8 cellular contexts compared by ENCODE assay signal in the genomic region with DNA sequence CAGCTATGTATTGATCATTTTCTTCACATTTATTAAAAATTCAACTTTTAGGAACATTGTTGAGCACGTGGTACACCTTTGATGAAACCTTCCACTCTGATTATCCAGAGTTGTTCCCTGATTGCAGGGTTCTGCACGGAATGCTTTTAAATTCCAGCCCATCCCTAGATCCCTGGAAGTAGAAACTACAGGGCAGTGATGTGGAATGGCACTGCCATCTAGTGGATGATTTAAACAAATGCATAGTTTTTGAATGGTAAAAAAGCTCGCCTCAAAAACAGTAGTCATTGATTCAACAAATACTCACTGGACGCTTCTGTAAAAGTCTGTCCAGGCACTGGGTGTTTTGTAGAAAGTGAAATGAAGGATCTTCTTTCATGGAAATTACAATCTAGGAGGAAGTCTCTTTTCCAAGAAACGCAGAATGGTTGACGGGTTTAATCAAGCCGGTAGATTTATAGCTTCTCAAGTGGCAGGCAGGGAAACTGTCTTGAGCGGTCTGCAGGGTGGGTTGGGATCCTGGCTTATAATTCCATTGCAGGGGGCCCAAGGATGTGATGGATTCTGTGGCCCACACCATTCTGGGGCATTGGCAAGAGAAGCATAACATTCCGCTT.
DNase-seq lines count a peak whose midpoint lies in the region; ATAC-seq and TF ChIP-seq lines count a peak whose summit lies in the region.

No MANE protein-coding gene starts in this region.

- H3K4me1 Mint-ChIP-seq in GM23338, result peaks cover 29% of the 10 kb centered on the region

- H3K27me3 Mint-ChIP-seq in GM23338 (ENCODE audit: insufficient read depth, low read depth, poor library complexity), result peaks cover 9% of the 10 kb centered on the region

- H3K27ac ChIP-seq in GM23338 (ENCODE audit: low read depth), result no peak overlapping the region
- H3K27ac ChIP-seq in uterus, result no peak overlapping the region

- no peaks in the 10 kb centered on the region for H3K9me3 ChIP-seq in uterus

- H3K4me3 ChIP-seq in GM23338 (no peak overlapping the region), cardiac fibroblast (replicated peaks in 1 of 2; ENCODE audit: low read depth in 2 of 2, low read length in 2 of 2) (no peak overlapping the region), uterus (no peak overlapping the region)

- H3K9me2 ChIP-seq in GM23338 (ENCODE audit: insufficient read depth), result no peaks in the 10 kb centered on the region

- ATAC-seq in GM23338 (peak; percentile 91), HG03432 (IDR thresholded peaks at IDR 0.05; ENCODE audit: unreplicated experiment) (no peak)

- 0 out of 2 replicates have a peak, but pooled peaks cover 4% of the 10 kb centered on the region for H3F3A ChIP-seq in GM23338 (replicated peaks; ENCODE audit: low read depth)

- no peaks in the 10 kb centered on the region for H3K27me3 ChIP-seq in GM23338 (ENCODE audit: insufficient read depth)
- H3K27me3 ChIP-seq in uterus, result no peaks in the 10 kb centered on the region

- intact Hi-C loops in uterus (cut with DNase I; ENCODE audit: low total_unique reads), result no loop called here

- H3K4me1 ChIP-seq in GM23338 (ENCODE audit: insufficient read depth) (peaks cover 4% of the 10 kb centered on the region), uterus (no peaks in the 10 kb centered on the region)

- peak; percentile 85 to 91 for TF ChIP-seq CTCF in GM23338 (conservative IDR thresholded peaks at IDR 0.05; ENCODE audit: low read depth in 2 of 2)
- peak; percentile 55 for TF ChIP-seq CTCF in cardiac fibroblast (IDR thresholded peaks at IDR 0.05; ENCODE audit: low read depth, low read length)
- TF ChIP-seq CTCF in uterus (IDR thresholded peaks at IDR 0.05), result peak; percentile 69 to 78 (median 76)

- no peak overlapping the region for H3K4me2 ChIP-seq in GM23338

- H3K36me3 ChIP-seq in GM23338 (ENCODE audit: insufficient read depth), result no peaks in the 10 kb centered on the region
- H3K36me3 ChIP-seq in uterus, result no peaks in the 10 kb centered on the region

- peak overlapping the region; percentile 34; the same call in 1 of the 2 replicates for H3K27ac Mint-ChIP-seq in GM23338

- no peaks in the 10 kb centered on the region for H3K79me2 ChIP-seq in GM23338 (replicated peaks; ENCODE audit: insufficient read depth)

- peaks cover 3% of the 10 kb centered on the region; the same call in 1 of the 3 replicates for H3K36me3 Mint-ChIP-seq in GM23338 (ENCODE audit: low read depth)

- TF ChIP-seq POLR2A in uterus (IDR thresholded peaks at IDR 0.05), result no peak

- no peaks in the 10 kb centered on the region for H4K20me1 ChIP-seq in GM23338 (replicated peaks; ENCODE audit: insufficient read depth)

- H3K4me3 Mint-ChIP-seq in GM23338, result no peak overlapping the region

- no peaks in the 10 kb centered on the region for H3K9me3 Mint-ChIP-seq in GM23338

- H2AFZ ChIP-seq in GM23338, result no peak overlapping the region

- DNase-seq in CD1c-positive myeloid dendritic cell (ENCODE audit: extremely low spot score), result peak; percentile 59
- DNase-seq in GM23338 (ENCODE audit: low spot score), result peak; percentile 77
- peak; percentile 66 for DNase-seq in NCI-H69 (lab: John Stamatoyannopoulos, UW)
- peak; percentile 75 to 76 for DNase-seq in cardiac fibroblast (ENCODE audit: low read depth in 2 of 2)
- DNase-seq in kidney tubule cell (ENCODE audit: low spot score), result peak; percentile 59
- DNase-seq in uterus, result peak in 1 of 2 donors; percentile 36
- DNase-seq in stimulated activated CD4-positive, alpha-beta T cell treated with anti-CD3 and anti-CD28 coated beads, Interleukin-4, amount 100 ng/mL, for 1 hour, result no peak

TF ChIP-seq in GM23338, 12 proteins besides CTCF, POLR2A, EP300 and RAD21 (continues in another document):
- TF ChIP-seq REST (IDR thresholded peaks at IDR 0.05; ENCODE audit: unreplicated experiment), result no peak
- no peak for TF ChIP-seq JUNB (IDR thresholded peaks at IDR 0.05; ENCODE audit: unreplicated experiment)
- TF ChIP-seq ZNF331 (CRISPR knock-in tag; IDR thresholded peaks at IDR 0.05; ENCODE audit: low read depth), result no peak
- TF ChIP-seq EZH2 (IDR thresholded peaks at IDR 0.05; ENCODE audit: low read depth, unreplicated experiment), result no peak
- no peak for TF ChIP-seq ZNF114 (CRISPR knock-in tag; IDR thresholded peaks at IDR 0.05)
- TF ChIP-seq POLR2AphosphoS5 (IDR thresholded peaks at IDR 0.05; ENCODE audit: low read depth), result no peak
- TF ChIP-seq ZNF462 (CRISPR knock-in tag; IDR thresholded peaks at IDR 0.05), result no peak
- TF ChIP-seq NANOG (IDR thresholded peaks at IDR 0.05; ENCODE audit: borderline replicate concordance), result no peak
- TF ChIP-seq EZH2phosphoT487 (IDR thresholded peaks at IDR 0.05; ENCODE audit: unreplicated experiment), result no peak
